In genomic region chr22:43570531-43571144, GRCh38 we compare ENCODE assay signal across 1 cellular context.
TF ChIP-seq lines count a peak whose summit lies in the region.

No MANE protein-coding gene starts in this region.

TF ChIP-seq in GM23338, 12 proteins besides CTCF, POLR2A, EP300 and RAD21 (continued from another document):
- TF ChIP-seq ZNF462 (CRISPR knock-in tag; IDR thresholded peaks at IDR 0.05) = no peak
- TF ChIP-seq JUNB (IDR thresholded peaks at IDR 0.05; ENCODE audit: unreplicated experiment) = no peak
- no peak for TF ChIP-seq EZH2 (IDR thresholded peaks at IDR 0.05; ENCODE audit: low read depth, unreplicated experiment)
- TF ChIP-seq POLR2AphosphoS5 (IDR thresholded peaks at IDR 0.05; ENCODE audit: low read depth) = no peak
- no peak for TF ChIP-seq CREB1 (CRISPR knock-in tag; IDR thresholded peaks at IDR 0.05; ENCODE audit: low read depth)
- no peak for TF ChIP-seq ETS1 (IDR thresholded peaks at IDR 0.05)
- TF ChIP-seq REST (IDR thresholded peaks at IDR 0.05; ENCODE audit: unreplicated experiment) = no peak
- TF ChIP-seq ZNF114 (CRISPR knock-in tag; IDR thresholded peaks at IDR 0.05) = no peak
- TF ChIP-seq NANOG (IDR thresholded peaks at IDR 0.05; ENCODE audit: borderline replicate concordance) = no peak
- TF ChIP-seq ZNF331 (CRISPR knock-in tag; IDR thresholded peaks at IDR 0.05; ENCODE audit: low read depth) = no peak
- no peak for TF ChIP-seq EZH2phosphoT487 (IDR thresholded peaks at IDR 0.05; ENCODE audit: unreplicated experiment)
